9 cellular contexts compared by ENCODE assay signal in genomic region chr11:119396835-119397234, GRCh38. TPM values are rescaled to one million over a fixed set of nuclear protein-coding genes. Genes with fewer than 3 reads are reported as not detected.
"Had no signal": no experiment of that assay in that cellular context is flagged by ENCODE, and none has a peak within 500 bp of the region (broad histone marks: within the 10 kb centered on the region; RNA-seq: fewer than 3 reads in every experiment).

No MANE protein-coding gene starts in this region.

- H3K27ac ChIP-seq: GM23248 had no signal

- FAIRE-seq: H54, HTR-8/SVneo had no signal

- DNase-seq: GM23248, GOT3, H9, HCEC 1CT, KG1 had no signal

- H2AFZ ChIP-seq: GM23248 had no signal

- H3K4me3 ChIP-seq: GM23248 had no signal

- H3K9ac ChIP-seq: GM23248 had no signal

RNA-seq across cellular contexts. Expression of gene USP2, which starts 15.3 kb away (rescaled TPM):
- total RNA-seq: GM23248 had no signal
- polyA plus RNA-seq: IgD-negative memory B cell had no signal

RNA-seq across cellular contexts. Expression of gene THY1, which starts 26.1 kb away (rescaled TPM):
- polyA plus RNA-seq: IgD-negative memory B cell had no signal

RNA-seq across cellular contexts. Expression of gene MFRP, which starts 50.3 kb away (rescaled TPM):
- total RNA-seq: GM23248, H9, HT-29 had no signal
- polyA plus RNA-seq: GM23248, IgD-negative memory B cell had no signal

RNA-seq across cellular contexts. Expression of gene C1QTNF5, which starts 56.2 kb away (rescaled TPM):
- polyA plus RNA-seq: IgD-negative memory B cell had no signal
